Comparison of ENCODE assay signal across 12 cellular contexts in genomic region chr20:31516166-31516565, GRCh38. TPM values are rescaled to one million over a fixed set of nuclear protein-coding genes. Genes with fewer than 3 reads are reported as not detected.
DNase-seq lines count a peak whose midpoint lies in the region; ATAC-seq and TF ChIP-seq lines count a peak whose summit lies in the region.
"Had no signal": no experiment of that assay in that cellular context is flagged by ENCODE, and none has a peak within 500 bp of the region (broad histone marks: within the 10 kb centered on the region; RNA-seq: fewer than 3 reads in every experiment).

No MANE protein-coding gene starts in this region.

- TF ChIP-seq CTCF in OCI-LY7 (conservative IDR thresholded peaks at IDR 0.05; ENCODE audit: low read length) (no peak), esophagus muscularis mucosa (IDR thresholded peaks at IDR 0.05) (no peak), upper lobe of left lung (IDR thresholded peaks at IDR 0.05) (no peak)

- peaks cover 5% of the 10 kb centered on the region for H3K36me3 Mint-ChIP-seq in CD4-positive, CD25-positive, alpha-beta regulatory T cell

- no peak overlapping the region for H3K4ac ChIP-seq in trophoblast cell (ENCODE audit: low read depth, low read length)

- no peaks in the 10 kb centered on the region for H3K9me3 ChIP-seq in CD4-positive, CD25-positive, alpha-beta regulatory T cell (ENCODE audit: control insufficient read depth in 2 of 2, low read length in 2 of 2)
- H3K9me3 ChIP-seq in OCI-LY7 (ENCODE audit: low read length), result no peaks in the 10 kb centered on the region
- no peaks in the 10 kb centered on the region for H3K9me3 ChIP-seq in esophagus muscularis mucosa
- no peaks in the 10 kb centered on the region for H3K9me3 ChIP-seq in trophoblast cell (ENCODE audit: insufficient read depth, low read depth, low read length)
- no peaks in the 10 kb centered on the region for H3K9me3 ChIP-seq in upper lobe of left lung
- no peaks in the 10 kb centered on the region for H3K9me3 ChIP-seq in right cardiac atrium (ENCODE audit: control insufficient read depth, low read length)
- H3K9me3 ChIP-seq: right atrium auricular region had no signal

- peak overlapping the region; percentile 88 for H3K4me3 ChIP-seq in CD4-positive, CD25-positive, alpha-beta regulatory T cell (ENCODE audit: low read depth, low read length)
- H3K4me3 ChIP-seq in OCI-LY7 (ENCODE audit: low read depth, low read length, poor library complexity, severe bottlenecking) (peak overlapping the region; percentile 89), esophagus muscularis mucosa (peak overlapping the region in 3 of 4 donors; percentile 87 to 96 (median 96)), trophoblast cell (ENCODE audit: low read depth, low read length) (no peak overlapping the region), upper lobe of left lung (peak overlapping the region in 2 of 4 donors; percentile 78 to 89), right cardiac atrium (ENCODE audit: low read length) (no peak overlapping the region)

- H3K27me3 ChIP-seq in CD4-positive, CD25-positive, alpha-beta regulatory T cell (ENCODE audit: control insufficient read depth, insufficient read depth, low read length), result no peaks in the 10 kb centered on the region
- H3K27me3 ChIP-seq in esophagus muscularis mucosa (no peaks in the 10 kb centered on the region), trophoblast cell (ENCODE audit: insufficient read depth, low read length) (no peaks in the 10 kb centered on the region), upper lobe of left lung (no peaks in the 10 kb centered on the region), right cardiac atrium (ENCODE audit: control insufficient read depth, insufficient read depth) (no peaks in the 10 kb centered on the region)
- H3K27me3 ChIP-seq: right atrium auricular region had no signal

- no peak overlapping the region for H3K27ac Mint-ChIP-seq in CD4-positive, CD25-positive, alpha-beta regulatory T cell
- H3K27ac Mint-ChIP-seq: activated T-helper 2 cell treated with anti-CD3 and anti-CD28 coated beads, Interferon-gamma antibody, Interleukin-2, Interleukin-4, amounts not matched to agents 10 μg/mL and 5 μg/mL and 100 μg/mL, durations not matched to agents 14 hours and 24 hours and 36 hours had no signal

- TF ChIP-seq EP300 in esophagus muscularis mucosa (IDR thresholded peaks at IDR 0.05) (no peak), upper lobe of left lung (IDR thresholded peaks at IDR 0.05) (no peak)

- POLR2A ChIA-PET in OCI-LY7 (lab: Charles Lee), result interaction anchor here (0.9 to 1.3 kb wide), 2 partner anchors 15 to 35 kb away, joined by 3 read pairs; no protein-coding TSS in a partner anchor

- peak overlapping the region; percentile 36 for H3K27ac ChIP-seq in CD4-positive, CD25-positive, alpha-beta regulatory T cell (ENCODE audit: insufficient read depth, low read length, poor library complexity, severe bottlenecking)
- H3K27ac ChIP-seq in OCI-LY7 (ENCODE audit: low read depth, low read length, poor library complexity, severe bottlenecking), result no peak overlapping the region
- peak overlapping the region in 1 of 4 donors; percentile 84 for H3K27ac ChIP-seq in esophagus muscularis mucosa (replicated peaks in 1 of 4)
- H3K27ac ChIP-seq in trophoblast cell (ENCODE audit: low read depth, low read length), result no peak overlapping the region
- peak overlapping the region in 2 of 4 donors; percentile 17 to 91 for H3K27ac ChIP-seq in upper lobe of left lung
- H3K27ac ChIP-seq in right cardiac atrium (ENCODE audit: low read length), result no peak overlapping the region

- H3K79me2 ChIP-seq in OCI-LY7 (ENCODE audit: insufficient read depth, low read depth, low read length) (peaks cover 50% of the 10 kb centered on the region), trophoblast cell (ENCODE audit: control insufficient read depth, insufficient read depth, low read length, poor library complexity) (peaks cover 13% of the 10 kb centered on the region)

- TSS peak; percentile 72 for BruUV-seq in OCI-LY7 (replicated peaks; lab: Mats Ljungman, UMichigan)

- no peaks in the 10 kb centered on the region for H3K9me3 Mint-ChIP-seq in CD4-positive, CD25-positive, alpha-beta regulatory T cell
- H3K9me3 Mint-ChIP-seq: activated T-helper 2 cell treated with anti-CD3 and anti-CD28 coated beads, Interferon-gamma antibody, Interleukin-2, Interleukin-4, amounts not matched to agents 10 μg/mL and 5 μg/mL and 100 μg/mL, durations not matched to agents 14 hours and 24 hours and 36 hours had no signal

- no peak overlapping the region for H3K14ac ChIP-seq in trophoblast cell (ENCODE audit: low read length)

- H3K18ac ChIP-seq in trophoblast cell (ENCODE audit: low read length), result no peak overlapping the region

- peaks cover 41% of the 10 kb centered on the region for H3K4me1 ChIP-seq in CD4-positive, CD25-positive, alpha-beta regulatory T cell (ENCODE audit: control insufficient read depth, insufficient read depth, low read length, poor library complexity, severe bottlenecking)
- peaks cover 16% of the 10 kb centered on the region for H3K4me1 ChIP-seq in OCI-LY7 (ENCODE audit: insufficient read depth, low read length, poor library complexity, severe bottlenecking)
- H3K4me1 ChIP-seq in esophagus muscularis mucosa, result peaks cover 38 to 62% (median 50%) of the 10 kb centered on the region in 4 donors
- peaks cover 17% of the 10 kb centered on the region in 2 experiments for H3K4me1 ChIP-seq in trophoblast cell (ENCODE audit: control insufficient read depth in 1 of 2, insufficient read depth in 2 of 2, low read length in 2 of 2)
- peaks cover 27 to 62% (median 41%) of the 10 kb centered on the region in 4 donors for H3K4me1 ChIP-seq in upper lobe of left lung
- peaks cover 18% of the 10 kb centered on the region for H3K4me1 ChIP-seq in right cardiac atrium (ENCODE audit: control insufficient read depth, insufficient read depth, low read length)

- H3K9me2 ChIP-seq in OCI-LY7 (ENCODE audit: insufficient read depth, low read length), result no peaks in the 10 kb centered on the region

- peaks cover 10% of the 10 kb centered on the region for H3K36me3 ChIP-seq in CD4-positive, CD25-positive, alpha-beta regulatory T cell (ENCODE audit: control insufficient read depth, insufficient read depth, low read length)
- H3K36me3 ChIP-seq in OCI-LY7 (ENCODE audit: insufficient read depth, low read length), result peaks cover 31% of the 10 kb centered on the region
- peaks cover 0 to 14% (median 5%) of the 10 kb centered on the region in 4 donors for H3K36me3 ChIP-seq in esophagus muscularis mucosa
- peaks cover 9 to 18% of the 10 kb centered on the region in 2 experiments for H3K36me3 ChIP-seq in trophoblast cell (ENCODE audit: control insufficient read depth in 1 of 2, insufficient read depth in 2 of 2, low read length in 2 of 2)
- peaks cover 0 to 17% (median 4%) of the 10 kb centered on the region in 4 donors for H3K36me3 ChIP-seq in upper lobe of left lung

- H2BK120ac ChIP-seq in trophoblast cell (ENCODE audit: insufficient read depth, low read length, poor library complexity), result no peak overlapping the region

- no peak overlapping the region for H4K8ac ChIP-seq in trophoblast cell (ENCODE audit: low read depth, low read length)

- ATAC-seq in CD4-positive, CD25-positive, alpha-beta regulatory T cell (ENCODE audit: low read depth in 2 of 2), result no peak
- ATAC-seq in upper lobe of left lung (ENCODE audit: low FRiP score in 2 of 2) (no peak), right cardiac atrium (no peak)

- H4K12ac ChIP-seq in trophoblast cell (ENCODE audit: low read depth, low read length), result no peak overlapping the region

- H2AK5ac ChIP-seq in trophoblast cell (ENCODE audit: low read length), result no peak overlapping the region

- no peak overlapping the region for H2BK5ac ChIP-seq in trophoblast cell (ENCODE audit: low read depth, low read length, poor library complexity)

- CTCF ChIA-PET in OCI-LY7 (lab: Charles Lee; ENCODE audit: unreplicated experiment), result no interaction called here

- peaks cover 5 to 30% (median 17%) of the 10 kb centered on the region in 4 donors for H3K4me1 Mint-ChIP-seq in CD4-positive, CD25-positive, alpha-beta regulatory T cell

- peaks cover 7% of the 10 kb centered on the region for H3K79me1 ChIP-seq in trophoblast cell (ENCODE audit: low read length)

- no peak overlapping the region for H3K9ac ChIP-seq in trophoblast cell (ENCODE audit: low read length)

- no peak for TF ChIP-seq POLR2A in esophagus muscularis mucosa (IDR thresholded peaks at IDR 0.05; ENCODE audit: low read depth)
- TF ChIP-seq POLR2A in upper lobe of left lung (IDR thresholded peaks at IDR 0.05), result no peak

- H4K91ac ChIP-seq in trophoblast cell (ENCODE audit: low read depth, low read length), result no peak overlapping the region

- H2BK12ac ChIP-seq in trophoblast cell (ENCODE audit: low read length), result no peak overlapping the region

- H3K4me2 ChIP-seq in OCI-LY7 (ENCODE audit: low read length) (peak overlapping the region; percentile 99), trophoblast cell (ENCODE audit: low read length) (peak overlapping the region; percentile 6)

- H2AFZ ChIP-seq in OCI-LY7 (ENCODE audit: low read length) (no peak overlapping the region), trophoblast cell (ENCODE audit: insufficient read depth, low read length, poor library complexity) (no peak overlapping the region)

- no peak overlapping the region for H3K4me3 Mint-ChIP-seq in CD4-positive, CD25-positive, alpha-beta regulatory T cell

- intact Hi-C loops in OCI-LY7 (cut with micrococcal nuclease; ENCODE audit: unreplicated experiment), result no loop called here
- intact Hi-C loops in esophagus muscularis mucosa (cut with DNase I), result no loop called here
- intact Hi-C loops in right cardiac atrium (cut with DNase I), result no loop called here

- no peak for DNase-seq in CD4-positive, CD25-positive, alpha-beta regulatory T cell
- DNase-seq in OCI-LY7 (ENCODE audit: low spot score), result no peak
- no peak for DNase-seq in esophagus muscularis mucosa (ENCODE audit: extremely low spot score)
- DNase-seq in trophoblast cell, result no peak
- no peak for DNase-seq in upper lobe of left lung
- DNase-seq in right cardiac atrium, result no peak
- DNase-seq in activated naive CD4-positive, alpha-beta T cell treated with anti-CD3 and anti-CD28 coated beads, Interleukin-2, amount 50 U/mL, for 16 hours, result no peak
- DNase-seq in DMS79 treated with DMSO at 0.1 percent for 48 hours (lab: John Stamatoyannopoulos, UW), result no peak
- DNase-seq: dermis blood vessel endothelial cell, NCI-H1105 had no signal

- no peaks in the 10 kb centered on the region for H3K27me3 Mint-ChIP-seq in CD4-positive, CD25-positive, alpha-beta regulatory T cell

- no peak overlapping the region for H3K23ac ChIP-seq in trophoblast cell (ENCODE audit: low read length)

- H4K20me1 ChIP-seq in OCI-LY7 (ENCODE audit: insufficient read depth, low read length), result no peaks in the 10 kb centered on the region

- 91% methylated on average over 4 of the region's 4 CpGs for WGBS in esophagus muscularis mucosa
- no CpG with 5 or more reads among the region's 4 CpGs for WGBS in trophoblast cell (ENCODE audit: extremely low coverage, insufficient coverage, insufficient read length)
- 88 to 98% methylated on average over 4 of the region's 4 CpGs for WGBS in upper lobe of left lung, 2 donors
- 90% methylated on average over 4 of the region's 4 CpGs for WGBS in right cardiac atrium

RNA-seq across cellular contexts. Expression of gene HM13, which starts 1.9 kb away (rescaled TPM):
- 111 TPM for total RNA-seq in CD4-positive, CD25-positive, alpha-beta regulatory T cell
- polyA plus RNA-seq in CD4-positive, CD25-positive, alpha-beta regulatory T cell, result 100 to 1,000 TPM; 119 to 142 (median 137) TPM
- 43.6 and 51.3 TPM in 2 replicates for total RNA-seq in OCI-LY7 (2014; rRNA removed; shearing (Covaris generic))
- 142 and 148 TPM in 2 replicates for total RNA-seq in OCI-LY7 (2022)
- total RNA-seq in esophagus muscularis mucosa, result 10 to 100 TPM; 41.5 to 67.7 (median 47.6) TPM
- 246 and 265 TPM in 2 replicates for polyA plus RNA-seq in trophoblast cell (2013)
- total RNA-seq in upper lobe of left lung, result 100 to 1,000 TPM in 2 of 6 donors, 10 to 100 TPM in 4; 58.7 to 186 (median 81.6) TPM
- total RNA-seq in right cardiac atrium, result 10 to 100 TPM; 40.0 to 80.2 (median 62.1) TPM
- 47.8 TPM for polyA plus RNA-seq in right cardiac atrium

RNA-seq across cellular contexts. Expression of gene REM1, which starts 41.1 kb away (rescaled TPM):
- total RNA-seq in CD4-positive, CD25-positive, alpha-beta regulatory T cell, result not detected
- not detected for polyA plus RNA-seq in CD4-positive, CD25-positive, alpha-beta regulatory T cell
- total RNA-seq in OCI-LY7 (2014; rRNA removed; shearing (Covaris generic)), result not detected in 2 replicates
- total RNA-seq in OCI-LY7 (2022) (not detected in 2 replicates), esophagus muscularis mucosa (10 to 100 TPM in 1 of 4 donors, 1 to 10 TPM in 3; 3.7 to 10.2 (median 7.1) TPM), upper lobe of left lung (1 to 10 TPM in 5 of 6 donors, under 1 TPM in 1; 0.30 to 9.5 (median 2.2) TPM), right cardiac atrium (1 to 10 TPM; 1.6 to 2.9 (median 2.5) TPM)
- not detected in 2 replicates for polyA plus RNA-seq in trophoblast cell (2013)
- polyA plus RNA-seq in right cardiac atrium, result 2.9 TPM
- total RNA-seq: activated T-helper 2 cell treated with anti-CD3 and anti-CD28 coated beads, Interferon-gamma antibody, Interleukin-2, Interleukin-4, amounts not matched to agents 10 μg/mL and 5 μg/mL and 100 μg/mL, durations not matched to agents 14 hours and 24 hours and 36 hours; dermis blood vessel endothelial cell had no signal

RNA-seq across cellular contexts. Expression of gene DEFB124, which starts 41.2 kb away (rescaled TPM):
- total RNA-seq in CD4-positive, CD25-positive, alpha-beta regulatory T cell, result not detected
- not detected for polyA plus RNA-seq in CD4-positive, CD25-positive, alpha-beta regulatory T cell
- not detected in 2 replicates for total RNA-seq in OCI-LY7 (2014; rRNA removed; shearing (Covaris generic))
- total RNA-seq in OCI-LY7 (2022), result not detected in 2 replicates
- total RNA-seq in esophagus muscularis mucosa, result not detected
- polyA plus RNA-seq in trophoblast cell (2013), result not detected in 2 replicates
- not detected for total RNA-seq in upper lobe of left lung
- total RNA-seq in right cardiac atrium, result not detected
- not detected for polyA plus RNA-seq in right cardiac atrium
- total RNA-seq: activated T-helper 2 cell treated with anti-CD3 and anti-CD28 coated beads, Interferon-gamma antibody, Interleukin-2, Interleukin-4, amounts not matched to agents 10 μg/mL and 5 μg/mL and 100 μg/mL, durations not matched to agents 14 hours and 24 hours and 36 hours; dermis blood vessel endothelial cell; right atrium auricular region had no signal

Comparison
In these comparisons a context has a peak if more than half of its experiments do, and no peak if none do; other contexts are left out.
1. H3K4me3 ChIP-seq: peak in CD4-positive, CD25-positive, alpha-beta regulatory T cell (single experiment), OCI-LY7 (single experiment) and esophagus muscularis mucosa (3 of 4); none in trophoblast cell (single experiment) and right cardiac atrium (single experiment).